8 cellular contexts compared by ENCODE assay signal in the genomic region with DNA sequence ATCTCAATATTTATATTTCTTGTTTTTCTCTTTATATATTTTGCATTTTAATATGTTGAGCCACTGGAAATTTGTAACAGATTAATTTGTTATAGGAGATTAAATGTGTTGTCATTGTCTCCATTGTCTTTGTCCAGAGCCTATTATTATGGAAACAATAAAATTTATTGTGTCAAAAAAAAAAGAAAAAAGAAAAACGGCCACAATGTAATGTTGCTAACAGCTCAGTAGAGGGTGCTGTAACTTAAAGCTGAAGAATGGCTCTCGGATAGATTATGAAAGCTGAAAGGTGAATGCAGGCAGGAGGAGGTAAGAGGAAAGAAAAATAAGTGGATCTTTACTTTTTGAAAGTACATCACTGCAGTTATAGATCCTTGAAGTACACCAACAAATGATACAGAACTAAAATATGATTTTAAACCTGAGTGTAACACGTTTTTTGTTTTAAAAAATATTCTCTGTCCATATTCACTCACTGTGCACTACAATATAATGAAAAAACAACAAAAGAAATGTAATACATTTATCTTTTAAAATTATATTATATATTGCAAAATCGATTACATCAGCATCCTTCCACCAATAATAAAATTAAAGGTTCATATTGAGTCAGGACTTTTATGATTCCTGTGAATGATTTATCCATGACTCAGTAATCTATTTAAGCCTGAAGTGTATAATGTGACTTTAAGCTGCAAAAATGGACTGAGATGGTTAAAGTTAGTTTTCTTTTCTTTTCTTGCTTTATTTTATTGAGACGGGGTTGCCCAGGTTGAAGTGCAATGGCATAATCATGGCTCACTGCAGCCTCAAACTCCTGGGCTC. TPM values are rescaled to one million over a fixed set of nuclear protein-coding genes. Genes with fewer than 3 reads are reported as not detected.
A peak's percentile ranks its signal among the peaks of the same experiment; 100 is the strongest.
DNase-seq lines count a peak whose midpoint lies in the region; ATAC-seq, FAIRE-seq and TF ChIP-seq lines count a peak whose summit lies in the region.
"Not testable (repeated sequence)": the region's sequence is repeated elsewhere in the genome, so short reads cannot be mapped to it uniquely, and the experiment has no call there.

No MANE protein-coding gene starts in this region.

- TF ChIP-seq CTCF in endodermal cell (conservative IDR thresholded peaks at IDR 0.05): peak; percentile 83
- TF ChIP-seq CTCF in left lung (IDR thresholded peaks at IDR 0.05): peak; percentile 48 to 59
- peak in 10 of 11 experiments; percentile 27 to 67 (median 53) for TF ChIP-seq CTCF in spleen (IDR thresholded peaks at IDR 0.05 in 8 of 11, conservative IDR thresholded peaks at IDR 0.05 in 3 of 11)

- H3K4me1 Mint-ChIP-seq in endodermal cell: not testable (repeated sequence)

- not testable (repeated sequence) for H3K27ac Mint-ChIP-seq in endodermal cell

- H3K27me3 ChIP-seq in endodermal cell (ENCODE audit: control insufficient read depth, insufficient read depth, low read length, poor library complexity, severe bottlenecking); spleen (replicated peaks in 1 of 7): not testable (repeated sequence)
- H3K27me3 ChIP-seq in left lung: peaks cover 0 to 14% of the 10 kb centered on the region in 2 donors

- FAIRE-seq in TTC549 (lab: Jason Lieb, UNC): peak; percentile 93

- intact Hi-C loops in left lung (cut with DNase I); spleen (cut with DNase I; ENCODE audit: low total_unique reads): not testable (repeated sequence)

- not testable (repeated sequence) for H3K36me3 Mint-ChIP-seq in endodermal cell (ENCODE audit: low read depth)

- not testable (repeated sequence) for H3K27ac ChIP-seq in endodermal cell (ENCODE audit: low read depth, low read length); left lung; spleen

- not testable (repeated sequence) for H3K4me3 ChIP-seq in endodermal cell (ENCODE audit: low read length); left lung; spleen

- whole genome bisulfite sequencing in endodermal cell (ENCODE audit: insufficient coverage in 1 of 2, insufficient read length in 1 of 2), 2 experiments: 29% methylated on average over 1 of the region's 5 CpGs; no CpG with 5 or more reads in 1 of the 2 experiments
- 15 to 32% (median 18%) methylated on average over 4 to 5 of the region's 5 CpGs for WGBS in spleen, 5 donors

- not testable (repeated sequence) for H3K9ac ChIP-seq in endodermal cell (ENCODE audit: extremely low read depth, low read length, poor library complexity, severe bottlenecking)

- not testable (repeated sequence) for H3K9me3 Mint-ChIP-seq in endodermal cell

- TF ChIP-seq POLR2A in spleen (IDR thresholded peaks at IDR 0.05): not testable (repeated sequence)

- not testable (repeated sequence) for H3K4me3 Mint-ChIP-seq in endodermal cell

- not testable (repeated sequence) for H3K4me1 ChIP-seq in endodermal cell (ENCODE audit: control insufficient read depth, insufficient read depth, low read length); left lung; spleen

- H3K36me3 ChIP-seq in endodermal cell (ENCODE audit: control insufficient read depth, insufficient read depth, low read length); left lung; spleen: not testable (repeated sequence)

- ATAC-seq in GM19351 (IDR thresholded peaks at IDR 0.05; ENCODE audit: unreplicated experiment) (peak; percentile 79), left lung (peak; percentile 84)

- DNase-seq in DMS 273 (lab: John Stamatoyannopoulos, UW; ENCODE audit: unreplicated experiment) (peak; percentile 52), HT-29 (ENCODE audit: low spot score) (peak; percentile 41), NCI-H345 treated with DMSO at 0.1 percent for 48 hours (lab: John Stamatoyannopoulos, UW; ENCODE audit: unreplicated experiment) (peak; percentile 11)
- not testable (repeated sequence) for DNase-seq in endodermal cell, left lung, spleen

- not testable (repeated sequence) for H3K9me3 ChIP-seq in endodermal cell (ENCODE audit: control insufficient read depth, low read length); left lung; spleen

- H3K27me3 Mint-ChIP-seq in endodermal cell (ENCODE audit: insufficient read depth): not testable (repeated sequence)

RNA-seq across cellular contexts. Expression of a gene that starts 14.7 kb away (rescaled TPM):
- 35.0 and 35.3 TPM in 2 replicates for total RNA-seq in HT-29 (2014; rRNA removed; shearing (Covaris generic))
- total RNA-seq in endodermal cell: 10 to 100 TPM; 42.4 to 61.4 TPM
- polyA plus RNA-seq in endodermal cell (2013, experiment 1 of 2): 45.0 TPM
- 45.7 TPM for polyA plus RNA-seq in endodermal cell (2013, experiment 2 of 2)
- total RNA-seq in left lung: 10 to 100 TPM; 39.9 to 57.9 TPM
- total RNA-seq in spleen: 10 to 100 TPM; 24.5 to 44.4 (median 35.5) TPM
- polyA plus RNA-seq in spleen: 10 to 100 TPM; 12.2 to 21.3 (median 14.6) TPM

RNA-seq across cellular contexts. Expression of a gene that starts 29.0 kb away (rescaled TPM):
- total RNA-seq in HT-29 (2014; rRNA removed; shearing (Covaris generic)): not detected in 2 replicates
- total RNA-seq in endodermal cell: not detected
- polyA plus RNA-seq in endodermal cell (2013, experiment 1 of 2): not detected
- not detected for polyA plus RNA-seq in endodermal cell (2013, experiment 2 of 2)
- not detected for total RNA-seq in left lung
- total RNA-seq in spleen: under 1 TPM in 3 of 7 donors, not detected in 4; 0.14 to 0.33 (median 0.19) TPM
- under 1 TPM in 1 of 3 donors, not detected in 2; 0.03 TPM for polyA plus RNA-seq in spleen
